ENCODE assay signal across 23 cellular contexts in the genomic region with DNA sequence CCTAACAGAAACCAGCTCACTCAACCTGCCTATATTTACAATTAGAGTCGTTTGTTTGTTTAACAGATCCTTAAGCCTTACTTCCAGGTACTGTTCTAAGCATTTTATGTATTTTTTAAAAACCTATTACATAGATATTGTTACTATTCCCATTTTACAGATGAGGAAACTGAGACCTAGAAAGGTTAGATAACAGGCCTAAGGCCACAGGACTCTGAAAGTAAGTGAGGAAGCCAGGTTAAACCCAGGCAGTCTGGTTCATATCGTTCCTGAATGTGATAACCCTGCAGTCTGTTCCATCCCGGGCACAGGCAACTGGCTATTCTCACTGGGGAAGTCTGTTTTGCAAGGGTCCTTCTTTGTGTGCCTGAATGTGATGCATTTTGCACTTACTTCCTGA.
"Had no signal": no experiment of that assay in that cellular context is flagged by ENCODE, and none has a peak within 500 bp of the region (broad histone marks: within the 10 kb centered on the region; RNA-seq: fewer than 3 reads in every experiment).

No MANE protein-coding gene starts in this region.

- H3K4me3 ChIP-seq: colonic mucosa, esophagus squamous epithelium, hepatocyte, left ventricle myocardium inferior, lower lobe of right lung, neural progenitor cell, pancreas, testis, transverse colon had no signal

- DNase-seq: colonic mucosa; dermis blood vessel endothelial cell; esophagus squamous epithelium; head of caudate nucleus; kidney; left cardiac atrium; left ventricle myocardium inferior; lower lobe of right lung; nucleus accumbens; pancreas; right cardiac atrium; stimulated activated CD4-positive, alpha-beta T cell treated with anti-CD3 and anti-CD28 coated beads, Interleukin-4, amount 100 ng/mL, for 1 hour; stimulated activated CD8-positive, alpha-beta memory T cell treated with anti-CD3 and anti-CD28 coated beads, Interleukin-4, amount 100 ng/mL, for 48 hours; stimulated activated naive CD8-positive, alpha-beta T cell treated with anti-CD3 and anti-CD28 coated beads, Interleukin-15, amount 100 ng/mL, for 72 hours; testis; transverse colon had no signal

- H3K4me1 ChIP-seq: colonic mucosa, left ventricle myocardium inferior, lower lobe of right lung, neural progenitor cell, pancreas, testis, transverse colon had no signal

- FAIRE-seq: kidney, pancreas had no signal

- ATAC-seq: left cardiac atrium; lower lobe of right lung; natural killer cell treated with Interleukin-12 subunit alpha and Interleukin-12 subunit beta and Interleukin-15 and Interleukin-18, amount 100 ng/mL, for 72 hours; pancreas; right cardiac atrium; stimulated activated effector memory CD8-positive, alpha-beta T cell treated with anti-CD3 and anti-CD28 coated beads, Interleukin-12 subunit alpha, Interleukin-12 subunit beta, amount 100 ng/mL, for 72 hours; stimulated activated naive CD8-positive, alpha-beta T cell treated with anti-CD3 and anti-CD28 coated beads, Interleukin-15, amount 100 ng/mL, for 72 hours had no signal

- H3K4me2 ChIP-seq: hepatocyte, neural progenitor cell had no signal

- H3K4me3 Mint-ChIP-seq: memory B cell; mesothelial cell of epicardium; natural killer cell treated with Interleukin-12 subunit alpha and Interleukin-12 subunit beta and Interleukin-15 and Interleukin-18, amount 100 ng/mL, for 72 hours; neural progenitor cell; stimulated activated effector memory CD8-positive, alpha-beta T cell treated with anti-CD3 and anti-CD28 coated beads, Interleukin-12 subunit alpha, Interleukin-12 subunit beta, amount 100 ng/mL, for 72 hours; stimulated activated naive CD8-positive, alpha-beta T cell treated with anti-CD3 and anti-CD28 coated beads, Interleukin-15, amount 100 ng/mL, for 72 hours had no signal

- H3K36me3 Mint-ChIP-seq: stimulated activated effector memory CD8-positive, alpha-beta T cell treated with anti-CD3 and anti-CD28 coated beads, Interleukin-12 subunit alpha, Interleukin-12 subunit beta, amount 100 ng/mL, for 72 hours had no signal

- H2AFZ ChIP-seq: hepatocyte, neural progenitor cell had no signal

- H3K9ac ChIP-seq: neural progenitor cell had no signal

- H3K27ac ChIP-seq: colonic mucosa, esophagus squamous epithelium, hepatocyte, left ventricle myocardium inferior, lower lobe of right lung, neural progenitor cell, pancreas, testis, transverse colon had no signal

- H3K9me3 ChIP-seq: colonic mucosa, lower lobe of right lung, pancreas, testis had no signal

- H3K36me3 ChIP-seq: colonic mucosa, esophagus squamous epithelium, left ventricle myocardium inferior, lower lobe of right lung, neural progenitor cell, pancreas, transverse colon had no signal

- H3K27ac Mint-ChIP-seq: memory B cell; natural killer cell treated with Interleukin-12 subunit alpha and Interleukin-12 subunit beta and Interleukin-15 and Interleukin-18, amount 100 ng/mL, for 72 hours; neural progenitor cell; progenitor cell of endocrine pancreas; stimulated activated effector memory CD8-positive, alpha-beta T cell treated with anti-CD3 and anti-CD28 coated beads, Interleukin-12 subunit alpha, Interleukin-12 subunit beta, amount 100 ng/mL, for 72 hours; stimulated activated naive CD8-positive, alpha-beta T cell treated with anti-CD3 and anti-CD28 coated beads, Interleukin-15, amount 100 ng/mL, for 72 hours had no signal

- H3K27me3 ChIP-seq: colonic mucosa, esophagus squamous epithelium, hepatocyte, neural progenitor cell, pancreas, testis, transverse colon had no signal

- H3K4me1 Mint-ChIP-seq: neural progenitor cell had no signal

- H3K79me2 ChIP-seq: hepatocyte had no signal

- H3K27me3 Mint-ChIP-seq: memory B cell; natural killer cell treated with Interleukin-12 subunit alpha and Interleukin-12 subunit beta and Interleukin-15 and Interleukin-18, amount 100 ng/mL, for 72 hours; progenitor cell of endocrine pancreas; stimulated activated naive CD8-positive, alpha-beta T cell treated with anti-CD3 and anti-CD28 coated beads, Interleukin-15, amount 100 ng/mL, for 72 hours had no signal
